Comparison of ENCODE assay signal across 11 cellular contexts in genomic region chr6:70103798-70104197, GRCh38.
DNase-seq lines count a peak whose midpoint lies in the region; ATAC-seq, FAIRE-seq and TF ChIP-seq lines count a peak whose summit lies in the region.
"Had no signal": no experiment of that assay in that cellular context is flagged by ENCODE, and none has a peak within 500 bp of the region (broad histone marks: within the 10 kb centered on the region; RNA-seq: fewer than 3 reads in every experiment).

No MANE protein-coding gene starts in this region.

- H3K4me1 ChIP-seq in left lung: no peaks in the 10 kb centered on the region
- H3K4me1 ChIP-seq: esophagus squamous epithelium had no signal

- H3K27ac ChIP-seq in CD4-positive, alpha-beta T cell (ENCODE audit: low read depth, low read length): no peak overlapping the region
- H3K27ac ChIP-seq in left lung: no peak overlapping the region
- H3K27ac ChIP-seq: esophagus squamous epithelium had no signal

- no peak for DNase-seq in CD4-positive, alpha-beta T cell
- no peak for DNase-seq in GM12892 (ENCODE audit: insufficient read length)
- peak; percentile 23 for DNase-seq in WTC11 (ENCODE audit: low spot score)
- DNase-seq in left lung: no peak
- no peak for DNase-seq in KG1 (lab: John Stamatoyannopoulos, UW)
- no peak for DNase-seq in dedifferentiated amniotic fluid mesenchymal stem cell (ENCODE audit: extremely low spot score)
- DNase-seq: esophagus squamous epithelium, NCI-H510A treated with DMSO at 0.1 percent for 48 hours had no signal

- no peaks in the 10 kb centered on the region for H3K4me1 Mint-ChIP-seq in CD4-positive, alpha-beta T cell (ENCODE audit: low read depth)
- H3K4me1 Mint-ChIP-seq in WTC11: peaks cover 11% of the 10 kb centered on the region
- H3K4me1 Mint-ChIP-seq: activated naive CD4-positive, alpha-beta T cell treated with anti-CD3 and anti-CD28 coated beads, Interleukin-2, amount 50 U/mL, for 24 hours had no signal

- H3K4me3 ChIP-seq in left lung: no peak overlapping the region
- H3K4me3 ChIP-seq: esophagus squamous epithelium had no signal

- FAIRE-seq in GM12892 (lab: Jason Lieb, UNC): peak; percentile 51

- H3K4me3 Mint-ChIP-seq in CD4-positive, alpha-beta T cell: no peak overlapping the region
- H3K4me3 Mint-ChIP-seq in WTC11: no peak overlapping the region
- H3K4me3 Mint-ChIP-seq: activated naive CD4-positive, alpha-beta T cell treated with anti-CD3 and anti-CD28 coated beads, Interleukin-2, amount 50 U/mL, for 24 hours had no signal

- peak; percentile 48 for TF ChIP-seq CTCF in CD4-positive, alpha-beta T cell (IDR thresholded peaks at IDR 0.05)
- peak; percentile 81 for TF ChIP-seq CTCF in WTC11 (IDR thresholded peaks at IDR 0.05)
- peak; percentile 29 to 33 for TF ChIP-seq CTCF in left lung (IDR thresholded peaks at IDR 0.05)

- POLR2A ChIA-PET in CD4-positive, alpha-beta T cell (lab: Charles Lee): no interaction called here
- POLR2A ChIA-PET in WTC11 (lab: Charles Lee): no interaction called here

- H3K9me3 ChIP-seq in CD4-positive, alpha-beta T cell (ENCODE audit: control insufficient read depth, low read length): no peaks in the 10 kb centered on the region
- H3K9me3 ChIP-seq in left lung: no peaks in the 10 kb centered on the region
- H3K9me3 ChIP-seq: esophagus squamous epithelium had no signal

- H3K36me3 ChIP-seq in left lung: no peaks in the 10 kb centered on the region
- H3K36me3 ChIP-seq: esophagus squamous epithelium had no signal

- no peak for ATAC-seq in CD4-positive, alpha-beta T cell (ENCODE audit: poor library complexity)
- ATAC-seq in WTC11 (peak; percentile 66), left lung (no peak), GM21619 (IDR thresholded peaks at IDR 0.05; ENCODE audit: unreplicated experiment) (no peak), GM19455 (IDR thresholded peaks at IDR 0.05; ENCODE audit: unreplicated experiment) (no peak)

- H3K36me3 Mint-ChIP-seq in CD4-positive, alpha-beta T cell (ENCODE audit: low read depth): no peaks in the 10 kb centered on the region
- no peaks in the 10 kb centered on the region for H3K36me3 Mint-ChIP-seq in WTC11
- H3K36me3 Mint-ChIP-seq: activated naive CD4-positive, alpha-beta T cell treated with anti-CD3 and anti-CD28 coated beads, Interleukin-2, amount 50 U/mL, for 24 hours had no signal

- peaks cover 13% of the 10 kb centered on the region for H3K27me3 Mint-ChIP-seq in CD4-positive, alpha-beta T cell
- no peaks in the 10 kb centered on the region for H3K27me3 Mint-ChIP-seq in WTC11 (ENCODE audit: low read depth)

- intact Hi-C loops in CD4-positive, alpha-beta T cell (cut with DNase I, micrococcal nuclease): loop anchor here in 1 of 2 experiments (10.0 kb wide), 2 partner anchors 269 to 1469 kb away; partner anchors contain the start of gene ADGRB3
- intact Hi-C loops in left lung (cut with DNase I): loop anchor here in 1 of 2 donors (10.0 kb wide), 1 partner anchor 269 kb away; no protein-coding TSS in a partner anchor

- no peaks in the 10 kb centered on the region for H3K27me3 ChIP-seq in CD4-positive, alpha-beta T cell (ENCODE audit: control insufficient read depth, insufficient read depth, low read length)
- no peaks in the 10 kb centered on the region for H3K27me3 ChIP-seq in left lung
- H3K27me3 ChIP-seq: esophagus squamous epithelium had no signal

- TF ChIP-seq POLR2A in GM12892 (IDR thresholded peaks at IDR 0.05; ENCODE audit: low read depth, low read length): no peak

- H3K27ac Mint-ChIP-seq in CD4-positive, alpha-beta T cell: no peak overlapping the region
- no peak overlapping the region for H3K27ac Mint-ChIP-seq in WTC11
- H3K27ac Mint-ChIP-seq: activated naive CD4-positive, alpha-beta T cell treated with anti-CD3 and anti-CD28 coated beads, Interleukin-2, amount 50 U/mL, for 24 hours had no signal

- no peaks in the 10 kb centered on the region for H3K9me3 Mint-ChIP-seq in CD4-positive, alpha-beta T cell
- no peaks in the 10 kb centered on the region for H3K9me3 Mint-ChIP-seq in WTC11
- H3K9me3 Mint-ChIP-seq: activated naive CD4-positive, alpha-beta T cell treated with anti-CD3 and anti-CD28 coated beads, Interleukin-2, amount 50 U/mL, for 24 hours had no signal

- CTCF ChIA-PET in CD4-positive, alpha-beta T cell (lab: Charles Lee): no interaction called here
- CTCF ChIA-PET in WTC11 (lab: Charles Lee): interaction anchor here (1.4 to 1.5 kb wide), 3 partner anchors 13 to 238 kb away, joined by 3 to 4 read pairs (median 3); no protein-coding TSS in a partner anchor

TF ChIP-seq in WTC11, 78 proteins besides CTCF, POLR2A, EP300 and RAD21:
- TF ChIP-seq CDX4 (CRISPR knock-in tag; IDR thresholded peaks at IDR 0.05; ENCODE audit: borderline replicate concordance): no peak
- TF ChIP-seq ARID4B (CRISPR knock-in tag; IDR thresholded peaks at IDR 0.05; ENCODE audit: borderline replicate concordance): no peak

Comparison
In these comparisons a context has a peak if more than half of its experiments do, and no peak if none do; other contexts are left out.
1. CTCF ChIP-seq: peak in every context shown above with its lines; median percentile 81 in WTC11; 48 in CD4-positive, alpha-beta T cell; 31 in left lung.